In genomic region chr2:121707344-121707919, GRCh38 we compare ENCODE assay signal across 1 cellular context.
TF ChIP-seq lines count a peak whose summit lies in the region.

No MANE protein-coding gene starts in this region.

TF ChIP-seq in HepG2, 621 proteins besides CTCF, POLR2A, EP300 and RAD21 (continued from another document and continues in another):
- no peak for TF ChIP-seq ATF6 (CRISPR knock-in tag; conservative IDR thresholded peaks at IDR 0.05)
- TF ChIP-seq ZNF614 (CRISPR knock-in tag; IDR thresholded peaks at IDR 0.05; ENCODE audit: borderline replicate concordance), result peak; percentile 16; the same call in 1 of the 2 replicates
- no peak for TF ChIP-seq ZNF34 (CRISPR knock-in tag; IDR thresholded peaks at IDR 0.05; ENCODE audit: borderline replicate concordance)
- TF ChIP-seq NR2F1 (CRISPR knock-in tag; IDR thresholded peaks at IDR 0.05), result no peak
- no peak for TF ChIP-seq MLLT10 (CRISPR knock-in tag; IDR thresholded peaks at IDR 0.05)
- no peak for TF ChIP-seq SRSF4 (IDR thresholded peaks at IDR 0.05; ENCODE audit: low read depth, low read length, poor library complexity, severe bottlenecking)
- TF ChIP-seq ZZZ3 (CRISPR knock-in tag; IDR thresholded peaks at IDR 0.05; ENCODE audit: borderline replicate concordance), result no peak
- no peak for TF ChIP-seq PRPF4 (IDR thresholded peaks at IDR 0.05; ENCODE audit: low read depth, low read length, poor library complexity, severe bottlenecking)
- no peak for TF ChIP-seq ISL2 (CRISPR knock-in tag; IDR thresholded peaks at IDR 0.05)
- TF ChIP-seq MTA3 (CRISPR knock-in tag; IDR thresholded peaks at IDR 0.05), result no peak
- TF ChIP-seq KAT8 (CRISPR knock-in tag; IDR thresholded peaks at IDR 0.05), result peak; percentile 51; the same call in 1 of the 2 replicates
- TF ChIP-seq ZNF329 (CRISPR knock-in tag; IDR thresholded peaks at IDR 0.05; ENCODE audit: low read depth), result no peak
- TF ChIP-seq CENPBD1 (CRISPR knock-in tag; IDR thresholded peaks at IDR 0.05; ENCODE audit: borderline replicate concordance, low read depth), result no peak
- no peak for TF ChIP-seq TRIM24 (CRISPR knock-in tag; IDR thresholded peaks at IDR 0.05)
- TF ChIP-seq FOXO4 (CRISPR knock-in tag; conservative IDR thresholded peaks at IDR 0.05), result no peak
- TF ChIP-seq TMF1 (CRISPR knock-in tag; IDR thresholded peaks at IDR 0.05; ENCODE audit: low read depth), result no peak
- no peak for TF ChIP-seq ZNF280D (CRISPR knock-in tag; IDR thresholded peaks at IDR 0.05)
- TF ChIP-seq AGO1 (IDR thresholded peaks at IDR 0.05; ENCODE audit: low read depth, low read length, poor library complexity, severe bottlenecking), result no peak
- no peak for TF ChIP-seq ZBTB38 (CRISPR knock-in tag; IDR thresholded peaks at IDR 0.05)
- TF ChIP-seq MAF1 (CRISPR knock-in tag; IDR thresholded peaks at IDR 0.05; ENCODE audit: borderline replicate concordance), result no peak
- no peak for TF ChIP-seq SUZ12 (IDR thresholded peaks at IDR 0.05; ENCODE audit: low read depth, low read length)
- no peak for TF ChIP-seq SP1 (IDR thresholded peaks at IDR 0.05)
- no peak for TF ChIP-seq SP1 (CRISPR knock-in tag; IDR thresholded peaks at IDR 0.05)
- 0 out of 2 replicates have a peak, but pooled peaks have one; percentile 39 for TF ChIP-seq ZHX1 (CRISPR knock-in tag; IDR thresholded peaks at IDR 0.05; ENCODE audit: low read depth)
- peak; percentile 10; the same call in 1 of the 2 replicates for TF ChIP-seq MEF2D (CRISPR knock-in tag; IDR thresholded peaks at IDR 0.05)
- TF ChIP-seq FOXP4 (CRISPR knock-in tag; IDR thresholded peaks at IDR 0.05), result peak; percentile 53; the same call in 1 of the 2 replicates
- peak; percentile 73 for TF ChIP-seq CEBPG (CRISPR knock-in tag; IDR thresholded peaks at IDR 0.05)
- no peak for TF ChIP-seq ZNF446 (CRISPR knock-in tag; IDR thresholded peaks at IDR 0.05)
- TF ChIP-seq MTF1 (CRISPR knock-in tag; IDR thresholded peaks at IDR 0.05), result no peak
- no peak for TF ChIP-seq SP4 (CRISPR knock-in tag; IDR thresholded peaks at IDR 0.05)
- TF ChIP-seq ZNF317 (CRISPR knock-in tag; IDR thresholded peaks at IDR 0.05), result no peak
- TF ChIP-seq ZNF878 (CRISPR knock-in tag; IDR thresholded peaks at IDR 0.05), result no peak
- TF ChIP-seq ZBTB4 (CRISPR knock-in tag; IDR thresholded peaks at IDR 0.05; ENCODE audit: borderline replicate concordance), result no peak
- TF ChIP-seq ZNF256 (CRISPR knock-in tag; conservative IDR thresholded peaks at IDR 0.05), result no peak
- TF ChIP-seq ELF3 (CRISPR knock-in tag; IDR thresholded peaks at IDR 0.05), result peak; percentile 94
- TF ChIP-seq MYC (CRISPR knock-in tag; IDR thresholded peaks at IDR 0.05; ENCODE audit: borderline replicate concordance), result no peak
- no peak for TF ChIP-seq HNRNPLL (IDR thresholded peaks at IDR 0.05; ENCODE audit: low read depth, low read length, poor library complexity, severe bottlenecking)
- no peak for TF ChIP-seq E2F2 (CRISPR knock-in tag; IDR thresholded peaks at IDR 0.05; ENCODE audit: borderline replicate concordance)
- no peak for TF ChIP-seq ZNF766 (CRISPR knock-in tag; IDR thresholded peaks at IDR 0.05; ENCODE audit: borderline replicate concordance)
- no peak for TF ChIP-seq ETV6 (CRISPR knock-in tag; conservative IDR thresholded peaks at IDR 0.05)
- 0 out of 2 replicates have a peak, but pooled peaks have one; percentile 58 for TF ChIP-seq NCOA1 (CRISPR knock-in tag; IDR thresholded peaks at IDR 0.05)
- TF ChIP-seq ZNF629 (CRISPR knock-in tag; conservative IDR thresholded peaks at IDR 0.05), result no peak
- no peak for TF ChIP-seq PCBP1 (IDR thresholded peaks at IDR 0.05; ENCODE audit: borderline replicate concordance, low read depth, low read length)
- TF ChIP-seq ERF (CRISPR knock-in tag; IDR thresholded peaks at IDR 0.05), result no peak
- no peak for TF ChIP-seq AHR (CRISPR knock-in tag; IDR thresholded peaks at IDR 0.05)
